Comparison of ENCODE assay signal across 16 cellular contexts in the genomic region with DNA sequence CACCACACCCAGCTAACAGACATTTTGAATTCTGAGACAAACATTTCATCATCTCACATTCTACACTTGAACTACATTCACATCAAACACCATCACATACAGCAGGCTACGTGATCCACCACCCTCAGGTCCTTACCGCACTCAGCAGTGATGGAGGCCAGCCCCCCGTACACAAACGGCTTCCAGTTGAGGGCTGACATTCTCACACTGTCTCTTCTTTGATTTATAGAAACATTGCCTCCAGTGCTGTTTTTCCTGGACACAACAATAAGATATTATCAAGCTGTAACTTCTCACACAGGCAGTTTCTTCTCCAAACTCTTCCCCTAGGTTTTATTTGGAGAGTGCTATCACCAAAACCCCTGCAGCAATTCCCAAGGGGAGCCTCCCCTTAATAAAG. TPM values are rescaled to one million over a fixed set of nuclear protein-coding genes. Genes with fewer than 3 reads are reported as not detected.
A peak's percentile ranks its signal among the peaks of the same experiment; 100 is the strongest.
DNase-seq lines count a peak whose midpoint lies in the region; ATAC-seq and TF ChIP-seq lines count a peak whose summit lies in the region.
"Had no signal": no experiment of that assay in that cellular context is flagged by ENCODE, and none has a peak within 500 bp of the region (broad histone marks: within the 10 kb centered on the region; RNA-seq: fewer than 3 reads in every experiment).

No MANE protein-coding gene starts in this region.

- TF ChIP-seq CTCF in heart left ventricle (IDR thresholded peaks at IDR 0.05) (no peak), nephron progenitor cell (IDR thresholded peaks at IDR 0.05) (no peak)

- peaks cover 52% of the 10 kb centered on the region for H3K36me3 Mint-ChIP-seq in activated T-helper 17 cell treated with anti-CD3 and anti-CD28 coated beads, Interleukin-2, amount 50 U/mL, for 72 hours (ENCODE audit: low read depth)
- peaks cover 37% of the 10 kb centered on the region for H3K36me3 Mint-ChIP-seq in nephron progenitor cell (ENCODE audit: low read depth)

- peaks cover 3 to 44% (median 27%) of the 10 kb centered on the region in 12 donors for H3K4me1 ChIP-seq in heart left ventricle

- H3K36me3 ChIP-seq in heart left ventricle = peaks cover 0 to 54% (median 46%) of the 10 kb centered on the region in 9 donors

- H3K27ac ChIP-seq in heart left ventricle = peak overlapping the region in 8 of 12 donors; percentile 62 to 96 (median 81)
- H3K27ac ChIP-seq: Peyer's patch had no signal

- H3K27me3 ChIP-seq in heart left ventricle = no peaks in the 10 kb centered on the region
- H3K27me3 ChIP-seq: Peyer's patch had no signal

- 65 to 80% (median 69%) methylated on average over 4 of the region's 4 CpGs for WGBS in heart left ventricle, 4 donors

- peak overlapping the region; percentile 45 for H3K27ac Mint-ChIP-seq in activated T-helper 17 cell treated with anti-CD3 and anti-CD28 coated beads, Interleukin-2, amount 50 U/mL, for 72 hours
- H3K27ac Mint-ChIP-seq in nephron progenitor cell = peak overlapping the region; percentile 53

- DNase-seq in heart left ventricle (no peak), Right ventricle myocardium inferior (ENCODE audit: missing footprints) (no peak), nephron progenitor cell (no peak), ureter (ENCODE audit: low spot score) (peak; percentile 20), DMS114 treated with DMSO at 0.1 percent for 48 hours (lab: John Stamatoyannopoulos, UW; ENCODE audit: unreplicated experiment) (no peak), inferior parietal cortex (ENCODE audit: extremely low spot score) (no peak), NCI-H2081 treated with DMSO at 0.1 percent for 48 hours (lab: John Stamatoyannopoulos, UW) (no peak)
- DNase-seq: C1 segment of cervical spinal cord, COR-L47, HCEC 1CT, MV-4-11, NCI-H1436, NCI-H2029 treated with DMSO at 0.1 percent for 48 hours, NCI-H510A treated with DMSO at 0.1 percent for 48 hours, Peyer's patch had no signal

- no peak for TF ChIP-seq POLR2A in heart left ventricle (IDR thresholded peaks at IDR 0.05)

- no peaks in the 10 kb centered on the region for H3K9me3 ChIP-seq in heart left ventricle
- H3K9me3 ChIP-seq: Peyer's patch had no signal

- H3K9me3 Mint-ChIP-seq in activated T-helper 17 cell treated with anti-CD3 and anti-CD28 coated beads, Interleukin-2, amount 50 U/mL, for 72 hours = no peaks in the 10 kb centered on the region
- no peaks in the 10 kb centered on the region for H3K9me3 Mint-ChIP-seq in nephron progenitor cell

- no peak overlapping the region for H3K4me3 Mint-ChIP-seq in activated T-helper 17 cell treated with anti-CD3 and anti-CD28 coated beads, Interleukin-2, amount 50 U/mL, for 72 hours
- H3K4me3 Mint-ChIP-seq in nephron progenitor cell = no peak overlapping the region

- no peaks in the 10 kb centered on the region for H3K27me3 Mint-ChIP-seq in activated T-helper 17 cell treated with anti-CD3 and anti-CD28 coated beads, Interleukin-2, amount 50 U/mL, for 72 hours
- no peaks in the 10 kb centered on the region for H3K27me3 Mint-ChIP-seq in nephron progenitor cell (ENCODE audit: low read depth, poor library complexity)

- H3K4me1 Mint-ChIP-seq in activated T-helper 17 cell treated with anti-CD3 and anti-CD28 coated beads, Interleukin-2, amount 50 U/mL, for 72 hours = peaks cover 23% of the 10 kb centered on the region
- peaks cover 29% of the 10 kb centered on the region for H3K4me1 Mint-ChIP-seq in nephron progenitor cell

- ATAC-seq in heart left ventricle = no peak
- no peak for ATAC-seq in Right ventricle myocardium inferior
- ATAC-seq in activated T-helper 17 cell treated with anti-CD3 and anti-CD28 coated beads, Interleukin-2, amount 50 U/mL, for 72 hours (replicated peaks) = no peak

- intact Hi-C loops in heart left ventricle (cut with DNase I) = no loop called here
- intact Hi-C loops in Right ventricle myocardium inferior (cut with DNase I) = no loop called here

- H3K4me3 ChIP-seq in heart left ventricle = no peak overlapping the region
- H3K4me3 ChIP-seq: Peyer's patch had no signal

RNA-seq across cellular contexts. Expression of a gene that starts 6.9 kb away (rescaled TPM):
- total RNA-seq in heart left ventricle (100 to 1,000 TPM in 6 of 9 donors, 10 to 100 TPM in 3; 56.9 to 208 (median 128) TPM), Right ventricle myocardium inferior (150 TPM), ureter (16.8 TPM)
- 10 to 100 TPM; 27.9 to 51.6 TPM for polyA plus RNA-seq in heart left ventricle
- 10 to 100 TPM; 13.6 to 20.5 TPM for total RNA-seq in activated T-helper 17 cell treated with anti-CD3 and anti-CD28 coated beads, Interleukin-2, amount 50 U/mL, for 72 hours

RNA-seq across cellular contexts. Expression of a gene that starts 53.5 kb away (rescaled TPM):
- total RNA-seq in heart left ventricle (10 to 100 TPM; 12.6 to 23.1 (median 15.5) TPM), Right ventricle myocardium inferior (12.3 TPM), ureter (54.9 TPM)
- 10 to 100 TPM in 1 of 2 donors, 1 to 10 TPM in 1; 7.7 to 15.2 TPM for polyA plus RNA-seq in heart left ventricle
- total RNA-seq in activated T-helper 17 cell treated with anti-CD3 and anti-CD28 coated beads, Interleukin-2, amount 50 U/mL, for 72 hours = 10 to 100 TPM; 22.5 to 24.4 TPM
